ENCODE assay signal across 8 cellular contexts in genomic region chr7:100674441-100675407, GRCh38. TPM values are rescaled to one million over a fixed set of nuclear protein-coding genes. Genes with fewer than 3 reads are reported as not detected.
A peak's percentile ranks its signal among the peaks of the same experiment; 100 is the strongest.
DNase-seq lines count a peak whose midpoint lies in the region; ATAC-seq and TF ChIP-seq lines count a peak whose summit lies in the region.

No MANE protein-coding gene starts in this region.

- no peak for ATAC-seq in activated T-cell treated with anti-CD3 and anti-CD28 coated beads, Interleukin-2, amount 50 U/mL, for 72 hours (replicated peaks in 1 of 2)
- ATAC-seq in HG03439 (IDR thresholded peaks at IDR 0.05; ENCODE audit: unreplicated experiment) (no peak), GM21423 (IDR thresholded peaks at IDR 0.05; ENCODE audit: unreplicated experiment) (no peak)

- peak; percentile 23 to 59 (median 48) for DNase-seq in CD8-positive, alpha-beta memory T cell
- no peak for DNase-seq in Jurkat, Clone E6-1 (ENCODE audit: low read depth, low spot score)
- peak; percentile 48 to 49 for DNase-seq in activated T-cell treated with anti-CD3 and anti-CD28 coated beads, Interleukin-2, amount 50 U/mL, for 72 hours
- DNase-seq in fibroblast of pulmonary artery (ENCODE audit: low read depth) (no peak), T1000 (lab: John Stamatoyannopoulos, UW) (no peak)

- CTCF ChIA-PET in CD8-positive, alpha-beta memory T cell (lab: Charles Lee): interaction anchor here (0.7 to 1.9 kb wide), 6 partner anchors 17 to 103 kb away, joined by 3 to 8 read pairs (median 3); partner anchors contain the start of gene POP7

- no peak for TF ChIP-seq CTCF in fibroblast of pulmonary artery (IDR thresholded peaks at IDR 0.05; ENCODE audit: low read length, missing control alignments)

- H3K27ac ChIP-seq in CD8-positive, alpha-beta memory T cell (ENCODE audit: low read depth, low read length): peak overlapping the region; percentile 89

- peak overlapping the region; percentile 93 to 98 (median 95) for H3K4me3 Mint-ChIP-seq in CD8-positive, alpha-beta memory T cell
- peak overlapping the region; percentile 97 for H3K4me3 Mint-ChIP-seq in activated T-cell treated with anti-CD3 and anti-CD28 coated beads, Interleukin-2, amount 50 U/mL, for 72 hours

- POLR2A ChIA-PET in CD8-positive, alpha-beta memory T cell (lab: Charles Lee): interaction anchor here (0.6 to 3.3 kb wide), 10 partner anchors 7 to 246 kb away, joined by 3 to 14 read pairs (median 6); partner anchors contain the start of genes AGFG2, FBXO24, LRCH4 and MEPCE

- H3K9me3 Mint-ChIP-seq in CD8-positive, alpha-beta memory T cell: peaks cover 0 to 1% (median 0%) of the 10 kb centered on the region in 5 donors
- H3K9me3 Mint-ChIP-seq in activated T-cell treated with anti-CD3 and anti-CD28 coated beads, Interleukin-2, amount 50 U/mL, for 72 hours: no peaks in the 10 kb centered on the region

- H3K36me3 Mint-ChIP-seq in CD8-positive, alpha-beta memory T cell: peaks cover 0 to 39% (median 0%) of the 10 kb centered on the region in 3 donors
- peaks cover 5 to 10% of the 10 kb centered on the region in 2 donors for H3K36me3 Mint-ChIP-seq in activated T-cell treated with anti-CD3 and anti-CD28 coated beads, Interleukin-2, amount 50 U/mL, for 72 hours (ENCODE audit: insufficient read depth in 2 of 2)

- H3K36me3 ChIP-seq in CD8-positive, alpha-beta memory T cell (ENCODE audit: insufficient read depth, low read length): peaks cover 28% of the 10 kb centered on the region
- H3K36me3 ChIP-seq in neuron (ENCODE audit: insufficient read depth, low read length): peaks cover 32% of the 10 kb centered on the region

- peaks cover 16 to 31% (median 18%) of the 10 kb centered on the region in 3 donors for H3K4me1 Mint-ChIP-seq in CD8-positive, alpha-beta memory T cell
- H3K4me1 Mint-ChIP-seq in activated T-cell treated with anti-CD3 and anti-CD28 coated beads, Interleukin-2, amount 50 U/mL, for 72 hours (ENCODE audit: low read depth): peaks cover 26% of the 10 kb centered on the region

- H3K27ac Mint-ChIP-seq in CD8-positive, alpha-beta memory T cell: peak overlapping the region; percentile 95 to 99 (median 98)
- peak overlapping the region; percentile 95 for H3K27ac Mint-ChIP-seq in activated T-cell treated with anti-CD3 and anti-CD28 coated beads, Interleukin-2, amount 50 U/mL, for 72 hours

- H3K4me1 ChIP-seq in CD8-positive, alpha-beta memory T cell (ENCODE audit: insufficient read depth, low read length): peaks cover 15% of the 10 kb centered on the region
- peaks cover 6% of the 10 kb centered on the region for H3K4me1 ChIP-seq in neuron (ENCODE audit: insufficient read depth, low read length)

- peak overlapping the region; percentile 84 for H3K4me3 ChIP-seq in CD8-positive, alpha-beta memory T cell (ENCODE audit: low read length)
- H3K4me3 ChIP-seq in Jurkat, Clone E6-1 (ENCODE audit: low read length): peak overlapping the region; percentile 85
- H3K4me3 ChIP-seq in fibroblast of pulmonary artery (replicated peaks; ENCODE audit: low read depth, low read length): peak overlapping the region; percentile 95
- H3K4me3 ChIP-seq in neuron (ENCODE audit: low read length): peak overlapping the region; percentile 97

- H3K9me3 ChIP-seq in CD8-positive, alpha-beta memory T cell (ENCODE audit: low read length): no peaks in the 10 kb centered on the region
- no peaks in the 10 kb centered on the region for H3K9me3 ChIP-seq in neuron (ENCODE audit: low read length)

- H2AFZ ChIP-seq in neuron (ENCODE audit: low read depth, low read length): no peak overlapping the region

- no peaks in the 10 kb centered on the region for H3K27me3 ChIP-seq in CD8-positive, alpha-beta memory T cell (ENCODE audit: insufficient read depth, low read length, poor library complexity, severe bottlenecking)
- no peaks in the 10 kb centered on the region for H3K27me3 ChIP-seq in neuron (ENCODE audit: insufficient read depth, low read length)

- peaks cover 0 to 6% of the 10 kb centered on the region in 2 donors for H3K27me3 Mint-ChIP-seq in CD8-positive, alpha-beta memory T cell
- H3K27me3 Mint-ChIP-seq in activated T-cell treated with anti-CD3 and anti-CD28 coated beads, Interleukin-2, amount 50 U/mL, for 72 hours (ENCODE audit: low read depth): no peaks in the 10 kb centered on the region

RNA-seq across cellular contexts. Expression of gene GNB2, which starts 1.2 kb away (rescaled TPM):
- 100 to 1,000 TPM; 253 to 262 TPM for total RNA-seq in CD8-positive, alpha-beta memory T cell
- polyA plus RNA-seq in CD8-positive, alpha-beta memory T cell: 62.9 TPM
- 137 TPM for polyA plus RNA-seq in Jurkat, Clone E6-1 (2012; ENCODE audit: insufficient read depth, insufficient read length)
- total RNA-seq in activated T-cell treated with anti-CD3 and anti-CD28 coated beads, Interleukin-2, amount 50 U/mL, for 72 hours: 100 to 1,000 TPM; 196 to 198 TPM

RNA-seq across cellular contexts. Expression of gene ACTL6B, which starts 18.5 kb away (rescaled TPM):
- not detected for total RNA-seq in CD8-positive, alpha-beta memory T cell
- polyA plus RNA-seq in CD8-positive, alpha-beta memory T cell: not detected
- polyA plus RNA-seq in Jurkat, Clone E6-1 (2012; ENCODE audit: insufficient read depth, insufficient read length): not detected
- not detected for total RNA-seq in activated T-cell treated with anti-CD3 and anti-CD28 coated beads, Interleukin-2, amount 50 U/mL, for 72 hours

RNA-seq across cellular contexts. Expression of gene GIGYF1, which starts 19.3 kb away (rescaled TPM):
- 10 to 100 TPM; 51.4 to 54.7 TPM for total RNA-seq in CD8-positive, alpha-beta memory T cell
- polyA plus RNA-seq in CD8-positive, alpha-beta memory T cell: 3.2 TPM
- 26.6 TPM for polyA plus RNA-seq in Jurkat, Clone E6-1 (2012; ENCODE audit: insufficient read depth, insufficient read length)
- 10 to 100 TPM; 51.5 to 53.2 TPM for total RNA-seq in activated T-cell treated with anti-CD3 and anti-CD28 coated beads, Interleukin-2, amount 50 U/mL, for 72 hours

RNA-seq across cellular contexts. Expression of gene POP7, which starts 31.2 kb away (rescaled TPM):
- 10 to 100 TPM; 79.7 to 83.3 TPM for total RNA-seq in CD8-positive, alpha-beta memory T cell
- 51.7 TPM for polyA plus RNA-seq in CD8-positive, alpha-beta memory T cell
- 90.3 TPM for polyA plus RNA-seq in Jurkat, Clone E6-1 (2012; ENCODE audit: insufficient read depth, insufficient read length)
- total RNA-seq in activated T-cell treated with anti-CD3 and anti-CD28 coated beads, Interleukin-2, amount 50 U/mL, for 72 hours: 10 to 100 TPM; 33.3 to 40.9 TPM

RNA-seq across cellular contexts. Expression of gene TFR2, which starts 33.4 kb away (rescaled TPM):
- 10 to 100 TPM; 14.6 to 17.7 TPM for total RNA-seq in CD8-positive, alpha-beta memory T cell
- 2.7 TPM for polyA plus RNA-seq in CD8-positive, alpha-beta memory T cell
- polyA plus RNA-seq in Jurkat, Clone E6-1 (2012; ENCODE audit: insufficient read depth, insufficient read length): 16.2 TPM
- 1 to 10 TPM; 4.7 to 5.8 TPM for total RNA-seq in activated T-cell treated with anti-CD3 and anti-CD28 coated beads, Interleukin-2, amount 50 U/mL, for 72 hours

Comparison
In these comparisons a context has a peak if more than half of its experiments do, and no peak if none do; other contexts are left out.
1. DNase-seq: peak in CD8-positive, alpha-beta memory T cell (5 of 5) and activated T-cell treated with anti-CD3 and anti-CD28 coated beads, Interleukin-2, amount 50 U/mL, for 72 hours (2 of 2); none in Jurkat, Clone E6-1 (single experiment), fibroblast of pulmonary artery (single experiment) and T1000 (single experiment).
2. Peak in every context shown above with its lines, with median percentiles within 50 percentile points of each other: H3K4me3 ChIP-seq.